In the genomic region with DNA sequence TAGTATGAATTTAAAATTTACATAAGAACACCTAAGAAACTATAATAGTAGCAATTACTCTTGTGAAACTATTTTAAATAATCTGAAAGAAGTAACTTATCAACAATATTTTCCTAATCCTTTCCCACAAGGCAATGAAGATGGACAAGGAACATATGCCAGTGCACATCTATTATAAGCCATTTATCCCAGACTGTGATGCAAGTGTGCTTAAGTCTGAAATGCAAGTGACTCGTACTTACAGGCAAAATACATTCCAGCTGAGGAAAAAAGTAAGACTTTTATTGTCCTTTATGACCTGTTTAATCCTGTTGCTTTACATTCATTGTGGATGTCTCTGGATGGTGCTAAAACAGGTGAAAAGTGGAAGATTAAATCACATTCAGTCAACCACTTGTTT, we compare ENCODE assay signal across 19 cellular contexts.
"Had no signal": no experiment of that assay in that cellular context is flagged by ENCODE, and none has a peak within 500 bp of the region (broad histone marks: within the 10 kb centered on the region; RNA-seq: fewer than 3 reads in every experiment).

No MANE protein-coding gene starts in this region.

- DNase-seq: activated CD4-positive, alpha-beta T cell treated with anti-CD3 and anti-CD28 coated beads, Interleukin-2, amount 50 U/mL, for 48 hours; activated CD4-positive, CD25-positive, alpha-beta regulatory T cell treated with anti-CD3 and anti-CD28 coated beads, Interleukin-2, amount 50 U/mL, for 72 hours; activated naive CD8-positive, alpha-beta T cell treated with anti-CD3 and anti-CD28 coated beads, Interleukin-2, amount 10 ng/mL, durations not matched to agents 7 days and 5 days; activated T-cell treated with anti-CD3 and anti-CD28 coated beads, Interleukin-2, amount 50 U/mL, for 72 hours; colonic mucosa; effector CD4-positive, alpha-beta T cell; head of caudate nucleus; mammary epithelial cell; mucosa of descending colon; natural killer cell; stimulated activated CD4-positive, alpha-beta T cell treated with anti-CD3 and anti-CD28 coated beads, Interleukin-12 subunit alpha, Interleukin-12 subunit beta, amount 100 ng/mL, for 4 hours; stimulated activated CD4-positive, alpha-beta T cell treated with anti-CD3 and anti-CD28 coated beads, Interleukin-2, amount 100 ng/mL, for 48 hours; stimulated activated naive CD4-positive, alpha-beta T cell treated with Interleukin-2 at 50 U/mL for 16 hours; T-helper 2 cell had no signal

- H3K27me3 Mint-ChIP-seq: activated naive CD8-positive, alpha-beta T cell treated with anti-CD3 and anti-CD28 coated beads, Interleukin-2, amount 10 ng/mL, durations not matched to agents 7 days and 5 days had no signal

- H3K4me3 ChIP-seq: ascending aorta, colonic mucosa, mucosa of descending colon, suprapubic skin had no signal

- H3K27me3 ChIP-seq: ascending aorta, colonic mucosa, suprapubic skin had no signal

- H3K4me3 Mint-ChIP-seq: activated naive CD8-positive, alpha-beta T cell treated with anti-CD3 and anti-CD28 coated beads, Interleukin-2, amount 10 ng/mL, durations not matched to agents 7 days and 5 days; activated T-cell treated with anti-CD3 and anti-CD28 coated beads, Interleukin-2, amount 50 U/mL, for 72 hours; natural killer cell; type B pancreatic cell had no signal

- H3K36me3 ChIP-seq: ascending aorta, colonic mucosa, suprapubic skin had no signal

- H3K4me1 Mint-ChIP-seq: activated naive CD8-positive, alpha-beta T cell treated with anti-CD3 and anti-CD28 coated beads, Interleukin-2, amount 10 ng/mL, durations not matched to agents 7 days and 5 days; natural killer cell had no signal

- ATAC-seq: activated T-cell treated with anti-CD3 and anti-CD28 coated beads, Interleukin-2, amount 50 U/mL, for 72 hours; mucosa of descending colon; natural killer cell; sciatic nerve had no signal

- H3K36me3 Mint-ChIP-seq: activated naive CD8-positive, alpha-beta T cell treated with anti-CD3 and anti-CD28 coated beads, Interleukin-2, amount 10 ng/mL, durations not matched to agents 7 days and 5 days; type B pancreatic cell had no signal

- FAIRE-seq: endothelial cell of umbilical vein had no signal

- H3K4me1 ChIP-seq: ascending aorta, colonic mucosa, suprapubic skin had no signal

- H3K27ac ChIP-seq: ascending aorta, colonic mucosa, suprapubic skin had no signal

- H3K9me3 ChIP-seq: ascending aorta, colonic mucosa, suprapubic skin had no signal

- H3K27ac Mint-ChIP-seq: activated naive CD8-positive, alpha-beta T cell treated with anti-CD3 and anti-CD28 coated beads, Interleukin-2, amount 10 ng/mL, durations not matched to agents 7 days and 5 days; activated T-cell treated with anti-CD3 and anti-CD28 coated beads, Interleukin-2, amount 50 U/mL, for 72 hours; natural killer cell; type B pancreatic cell had no signal

- H3K9me3 Mint-ChIP-seq: type B pancreatic cell had no signal
